In the genomic region with DNA sequence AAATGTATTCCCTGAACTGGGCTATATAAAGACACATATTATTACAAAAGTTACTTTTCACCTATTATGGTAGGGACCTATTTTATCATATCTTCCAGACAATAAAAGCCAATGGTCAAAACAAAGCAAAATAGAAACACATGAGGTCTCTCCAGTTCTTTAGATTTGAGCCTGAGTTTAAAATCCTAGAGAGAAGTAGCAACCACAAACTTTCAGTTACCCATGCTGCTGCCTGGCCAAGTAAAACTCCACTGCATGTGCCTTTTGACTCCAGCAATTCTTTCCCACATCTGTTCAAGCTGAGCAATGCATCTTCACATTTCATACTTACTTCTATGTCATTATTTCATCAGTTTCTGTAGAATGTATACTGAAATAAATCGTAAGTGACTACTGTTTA, we compare ENCODE assay signal across 33 cellular contexts.
"Had no signal": no experiment of that assay in that cellular context is flagged by ENCODE, and none has a peak within 500 bp of the region (broad histone marks: within the 10 kb centered on the region; RNA-seq: fewer than 3 reads in every experiment).

No MANE protein-coding gene starts in this region.

- H3K27ac ChIP-seq: adrenal gland, body of pancreas, coronary artery, dorsolateral prefrontal cortex, esophagus muscularis mucosa, foreskin keratinocyte, gastrocnemius medialis, heart left ventricle, WERI-Rb-1 had no signal

- H3K9me3 ChIP-seq: adrenal gland, body of pancreas, esophagus muscularis mucosa, gastrocnemius medialis, heart left ventricle had no signal

- DNase-seq: activated B cell treated with CpG ODN at 0.5 μM for 24 hours; activated CD4-positive, alpha-beta memory T cell treated with anti-CD3 and anti-CD28 coated beads for 36 hours; activated CD4-positive, alpha-beta T cell treated with anti-CD3 and anti-CD28 coated beads for 48 hours; activated CD8-positive, alpha-beta memory T cell treated with anti-CD3 and anti-CD28 coated beads, Interleukin-2, amount 10 ng/mL, durations not matched to agents 7 days and 5 days; activated CD8-positive, alpha-beta memory T cell treated with anti-CD3 and anti-CD28 coated beads, Interleukin-2, amount 50 U/mL, for 4 hours; activated CD8-positive, alpha-beta T cell treated with anti-CD3 and anti-CD28 coated beads, Interleukin-2, amount 10 ng/mL, durations not matched to agents 7 days and 5 days; activated effector memory CD4-positive, alpha-beta T cell treated with anti-CD3 and anti-CD28 coated beads, Interleukin-2, amount 50 U/mL, for 16 hours; activated naive CD4-positive, alpha-beta T cell treated with anti-CD3 and anti-CD28 coated beads for 36 hours; activated naive CD8-positive, alpha-beta T cell treated with anti-CD3 and anti-CD28 coated beads for 36 hours; activated naive CD8-positive, alpha-beta T cell treated with anti-CD3 and anti-CD28 coated beads, Interleukin-2, amount 50 U/mL, for 24 hours; activated T-cell treated with anti-CD3 and anti-CD28 coated beads, Interleukin-2, amount 50 U/mL, for 1 hour; activated T-cell treated with anti-CD3 and anti-CD28 coated beads, Interleukin-2, amount 50 U/mL, for 48 hours; adrenal gland; amygdala; aorta; body of pancreas; central memory CD4-positive, alpha-beta T cell; cerebellar nuclear complex; dorsolateral prefrontal cortex; effector CD4-positive, alpha-beta T cell; effector memory CD8-positive, alpha-beta T cell; erythroblast; foreskin keratinocyte; gastrocnemius medialis; glutamatergic neuron; heart left ventricle; T-helper 1 cell; T-helper 17 cell; T1000; WERI-Rb-1 had no signal

- H3K4me1 ChIP-seq: adrenal gland, body of pancreas, esophagus muscularis mucosa, foreskin keratinocyte, gastrocnemius medialis, heart left ventricle had no signal

- ATAC-seq: activated CD4-positive, CD25-positive, alpha-beta regulatory T cell treated with anti-CD3 and anti-CD28 coated beads, Interleukin-2, amount 50 U/mL, for 24 hours; activated CD8-positive, alpha-beta memory T cell treated with anti-CD3 and anti-CD28 coated beads, Interleukin-2, amount 10 ng/mL, durations not matched to agents 7 days and 5 days; activated CD8-positive, alpha-beta T cell treated with anti-CD3 and anti-CD28 coated beads, Interleukin-2, amount 10 ng/mL, durations not matched to agents 7 days and 5 days; activated naive CD8-positive, alpha-beta T cell treated with anti-CD3 and anti-CD28 coated beads, Interleukin-2, amount 50 U/mL, for 24 hours; body of pancreas; effector memory CD8-positive, alpha-beta T cell; foreskin keratinocyte; gastrocnemius medialis; heart left ventricle; T-helper 17 cell had no signal

- H3K36me3 ChIP-seq: adrenal gland, esophagus muscularis mucosa, gastrocnemius medialis, heart left ventricle, WERI-Rb-1 had no signal

- H3K4me3 ChIP-seq: adrenal gland, body of pancreas, coronary artery, dorsolateral prefrontal cortex, esophagus muscularis mucosa, gastrocnemius medialis, heart left ventricle had no signal

- H3K27me3 ChIP-seq: adrenal gland, body of pancreas, dorsolateral prefrontal cortex, esophagus muscularis mucosa, gastrocnemius medialis, heart left ventricle had no signal
